ENCODE assay signal across 12 cellular contexts in genomic region chr4:152102184-152103000, GRCh38.
DNase-seq lines count a peak whose midpoint lies in the region; ATAC-seq, FAIRE-seq and TF ChIP-seq lines count a peak whose summit lies in the region.
"Had no signal": no experiment of that assay in that cellular context is flagged by ENCODE, and none has a peak within 500 bp of the region (broad histone marks: within the 10 kb centered on the region; RNA-seq: fewer than 3 reads in every experiment).

No MANE protein-coding gene starts in this region.

- no peak for TF ChIP-seq POLR2A in H1 (IDR thresholded peaks at IDR 0.05; ENCODE audit: control extremely low read depth in 1 of 2, low read depth in 2 of 2, low read length in 2 of 2)

- no peaks in the 10 kb centered on the region for H3K79me1 ChIP-seq in H1 (ENCODE audit: low read depth, low read length)

- H3K79me2 ChIP-seq in H1 (ENCODE audit: control insufficient read depth in 1 of 2, insufficient read depth in 2 of 2, low read length in 2 of 2): no peaks in the 10 kb centered on the region

- H3K4me1 ChIP-seq in H1 (replicated peaks in 1 of 4; ENCODE audit: control insufficient read depth in 3 of 4, insufficient read depth in 4 of 4, low read length in 3 of 4): peaks cover 0 to 3% (median 0%) of the 10 kb centered on the region in 4 experiments; a peak in 2 of 7 replicates
- H3K4me1 ChIP-seq: psoas muscle had no signal

- no peak overlapping the region for H2BK5ac ChIP-seq in H1 (ENCODE audit: low read depth, low read length)

- no peak for FAIRE-seq in H1 (lab: Jason Lieb, UNC)
- FAIRE-seq: TTC549 had no signal

- H3K56ac ChIP-seq in H1 (replicated peaks; ENCODE audit: insufficient read length, low read depth, low read length): no peak overlapping the region

- no peaks in the 10 kb centered on the region for H3K9me3 ChIP-seq in H1 (ENCODE audit: insufficient read depth in 2 of 2, low read depth in 1 of 2, low read length in 1 of 2)
- H3K9me3 ChIP-seq: psoas muscle had no signal

- no peak overlapping the region for H4K8ac ChIP-seq in H1 (ENCODE audit: extremely low read depth, insufficient read depth, low read length)

- H2AFZ ChIP-seq in H1 (ENCODE audit: low read length): peak overlapping the region; percentile 49

- no peak overlapping the region for H2BK15ac ChIP-seq in H1 (ENCODE audit: low read length)

- DNase-seq in DMS53 (lab: John Stamatoyannopoulos, UW): peak; percentile 15
- DNase-seq in DMS53 treated with DMSO at 0.1 percent for 48 hours (lab: John Stamatoyannopoulos, UW; ENCODE audit: unreplicated experiment): no peak
- DNase-seq in RWPE1 (ENCODE audit: low spot score): peak; percentile 74
- DNase-seq in H1 (ENCODE audit: low read depth in 1 of 2, low spot score in 2 of 2): no peak
- peak; percentile 20 for DNase-seq in retinal pigment epithelial cell (ENCODE audit: low read depth)
- DNase-seq in NCI-H1417 (lab: John Stamatoyannopoulos, UW): no peak
- DNase-seq: NCI-H774, psoas muscle had no signal

- H4K5ac ChIP-seq in H1 (ENCODE audit: insufficient read length, low read depth, low read length): no peak overlapping the region

- no peak overlapping the region for H3K23ac ChIP-seq in H1 (ENCODE audit: insufficient read length)

- no peak overlapping the region for H2BK120ac ChIP-seq in H1 (replicated peaks; ENCODE audit: low read depth, low read length)

- H3K36me3 ChIP-seq in H1 (ENCODE audit: control insufficient read depth in 2 of 4, insufficient read depth in 4 of 4, low read length in 3 of 4): no peaks in the 10 kb centered on the region

- H2BK12ac ChIP-seq in H1 (ENCODE audit: low read depth, low read length): no peak overlapping the region

- TF ChIP-seq RAD21 in H1 (IDR thresholded peaks at IDR 0.05 in 1 of 2, conservative IDR thresholded peaks at IDR 0.05 in 1 of 2; ENCODE audit: low read depth in 2 of 2, low read length in 2 of 2): no peak

- ATAC-seq in GM19324 (IDR thresholded peaks at IDR 0.05; ENCODE audit: low FRiP score, unreplicated experiment): no peak
- no peak for ATAC-seq in GM19023 (IDR thresholded peaks at IDR 0.05; ENCODE audit: unreplicated experiment)
- ATAC-seq: psoas muscle had no signal

- H2BK20ac ChIP-seq in H1 (ENCODE audit: low read length): no peak overlapping the region

- 0 out of 2 replicates have a peak overlapping the region, but pooled peaks have one; percentile 39 for H2AK5ac ChIP-seq in H1 (ENCODE audit: low read depth, low read length)

- H3K9ac ChIP-seq in H1 (replicated peaks in 1 of 4; ENCODE audit: extremely low read depth in 1 of 4, low read depth in 3 of 4, low read length in 3 of 4): no peak overlapping the region

- H3K27me3 ChIP-seq in H1 (replicated peaks in 1 of 4; ENCODE audit: control insufficient read depth in 3 of 4, extremely low read depth in 1 of 4, insufficient read depth in 3 of 4, low read length in 3 of 4): no peaks in the 10 kb centered on the region

- H3K27ac ChIP-seq in RWPE1 (no peak overlapping the region), H1 (ENCODE audit: low read depth, low read length) (no peak overlapping the region)
- H3K27ac ChIP-seq: 22Rv1, psoas muscle had no signal

- POLR2A ChIA-PET in RWPE1 (lab: Yijun Ruan, JAX; ENCODE audit: low non-redundant PET): no interaction called here
- POLR2A ChIA-PET in H1 (lab: Charles Lee; ENCODE audit: partially characterized antibody): no interaction called here

- no peak overlapping the region for H3K18ac ChIP-seq in H1 (ENCODE audit: extremely low read depth, low read length)

- no peak overlapping the region for H3K4me2 ChIP-seq in H1 (ENCODE audit: insufficient read depth in 1 of 2, low read depth in 2 of 2, low read length in 2 of 2)

- WGBS in H1 (ENCODE audit: extremely low coverage in 1 of 2, insufficient coverage in 1 of 2, insufficient read length in 1 of 2, insufficient replicate concordance in 2 of 2, low coverage in 1 of 2, low lambda C conversion rate in 2 of 2, missing lambda C conversion rate in 1 of 2), 2 experiments: 92% methylated on average over 7 of the region's 7 CpGs; no CpG with 5 or more reads in 1 of the 2 experiments

- no peak for TF ChIP-seq CTCF in RWPE1 (conservative IDR thresholded peaks at IDR 0.05; ENCODE audit: low read depth)
- no peak for TF ChIP-seq CTCF in H1 (IDR thresholded peaks at IDR 0.05; ENCODE audit: control extremely low read depth in 1 of 3, insufficient read depth in 1 of 3, low read depth in 1 of 3, low read length in 3 of 3)
- TF ChIP-seq CTCF in retinal pigment epithelial cell (conservative IDR thresholded peaks at IDR 0.05; ENCODE audit: low read depth, low read length): no peak

- H3K4me3 ChIP-seq in H1 (ENCODE audit: extremely low read depth in 1 of 4, insufficient read depth in 2 of 4, low read depth in 3 of 4, low read length in 4 of 4) (no peak overlapping the region), retinal pigment epithelial cell (ENCODE audit: low read length) (no peak overlapping the region)
- H3K4me3 ChIP-seq: psoas muscle had no signal

- no peak overlapping the region for H3K14ac ChIP-seq in H1 (ENCODE audit: insufficient read length)

- TF ChIP-seq EP300 in H1 (IDR thresholded peaks at IDR 0.05; ENCODE audit: borderline replicate concordance in 1 of 2, low read depth in 2 of 2, low read length in 2 of 2): no peak

- no peaks in the 10 kb centered on the region for H3K23me2 ChIP-seq in H1 (ENCODE audit: low read depth, low read length)

- H4K20me1 ChIP-seq in H1 (replicated peaks in 1 of 2; ENCODE audit: control insufficient read depth in 1 of 2, insufficient read depth in 2 of 2, low read length in 2 of 2): no peaks in the 10 kb centered on the region

- no peak overlapping the region for H4K91ac ChIP-seq in H1 (replicated peaks; ENCODE audit: insufficient read length, low read length)

- CTCF ChIA-PET in RWPE1 (lab: Yijun Ruan, JAX) (interaction anchor here (0.6 kb wide), 1 partner anchor 37 kb away, joined by 4 read pairs; no protein-coding TSS in a partner anchor), H1 (lab: Charles Lee; ENCODE audit: partially characterized antibody) (interaction anchor here (0.7 kb wide), 1 partner anchor 9 kb away, joined by 3 read pairs; no protein-coding TSS in a partner anchor)

- H3K4ac ChIP-seq in H1 (replicated peaks; ENCODE audit: insufficient read length, low read depth, low read length): no peak overlapping the region

TF ChIP-seq in H1, 55 proteins besides CTCF, POLR2A, EP300 and RAD21 (continues in another document):
- TF ChIP-seq CHD1 (IDR thresholded peaks at IDR 0.05; ENCODE audit: low read depth, low read length) (no peak), TEAD4 (IDR thresholded peaks at IDR 0.05; ENCODE audit: low read depth, low read length) (no peak), TBP (IDR thresholded peaks at IDR 0.05; ENCODE audit: low read depth, low read length) (no peak), RFX5 (IDR thresholded peaks at IDR 0.05; ENCODE audit: borderline replicate concordance, low read depth, low read length) (no peak), SUZ12 (IDR thresholded peaks at IDR 0.05; ENCODE audit: low read length) (no peak), GTF2F1 (IDR thresholded peaks at IDR 0.05; ENCODE audit: borderline replicate concordance, low read depth, low read length) (no peak), RBBP5 (IDR thresholded peaks at IDR 0.05; ENCODE audit: borderline replicate concordance, low read depth, low read length) (no peak), RXRA (IDR thresholded peaks at IDR 0.05; ENCODE audit: insufficient read depth, low read depth, low read length) (no peak)

Comparison
In these comparisons a context has a peak if more than half of its experiments do, and no peak if none do; other contexts are left out.
1. DNase-seq: peak in DMS53 (single experiment), RWPE1 (single experiment) and retinal pigment epithelial cell (single experiment); none in DMS53 treated with DMSO at 0.1 percent for 48 hours (single experiment), H1 (0 of 2) and NCI-H1417 (0 of 3).